In genomic region chr11:308740-309557, GRCh38 we compare ENCODE assay signal across 1 cellular context.
A peak's percentile ranks its signal among the peaks of the same experiment; 100 is the strongest.
TF ChIP-seq lines count a peak whose summit lies in the region.

No MANE protein-coding gene starts in this region.

TF ChIP-seq in GM12878, 131 proteins besides CTCF, POLR2A, EP300 and RAD21:
- TF ChIP-seq BHLHE40 (IDR thresholded peaks at IDR 0.05; ENCODE audit: borderline replicate concordance in 1 of 2, low read depth in 2 of 2, low read length in 1 of 2) (peak in 1 of 2 experiments; percentile 13; a peak in 1 of 4 replicates), NR2F1 (conservative IDR thresholded peaks at IDR 0.05) (0 out of 2 replicates have a peak, but pooled peaks have one; percentile 34), ZNF687 (IDR thresholded peaks at IDR 0.05) (peak; percentile 47; the same call in 1 of the 2 replicates), MLLT1 (IDR thresholded peaks at IDR 0.05) (peak; percentile 18; the same call in 1 of the 2 replicates)
TF ChIP-seq in GM12878: peak in this region for 4; not testable (repeated sequence) for 127.
